Comparison of ENCODE assay signal across 8 cellular contexts in genomic region chr10:58299580-58299979, GRCh38. TPM values are rescaled to one million over a fixed set of nuclear protein-coding genes. Genes with fewer than 3 reads are reported as not detected.
DNase-seq lines count a peak whose midpoint lies in the region; ATAC-seq and TF ChIP-seq lines count a peak whose summit lies in the region.

No MANE protein-coding gene starts in this region.

- H3K27ac ChIP-seq in PC-3 (ENCODE audit: low read length) (no peak overlapping the region), uterus (no peak overlapping the region)

- H4K20me1 ChIP-seq in PC-3 (ENCODE audit: low read length), result no peaks in the 10 kb centered on the region

- TF ChIP-seq CTCF in PC-3 (conservative IDR thresholded peaks at IDR 0.05; ENCODE audit: low read depth, low read length) (peak; percentile 99), fibroblast of villous mesenchyme (IDR thresholded peaks at IDR 0.05; ENCODE audit: insufficient read depth, low read depth, low read length) (peak; percentile 92), omental fat pad (IDR thresholded peaks at IDR 0.05) (peak in 1 of 3 donors; percentile 11), uterus (IDR thresholded peaks at IDR 0.05) (peak; percentile 44 to 64 (median 60))

- H3K4me1 ChIP-seq in PC-3 (ENCODE audit: insufficient read depth, low read length) (no peaks in the 10 kb centered on the region), uterus (no peaks in the 10 kb centered on the region)

- H3K4me2 ChIP-seq in PC-3 (ENCODE audit: low read length), result no peak overlapping the region

- H3F3A ChIP-seq in PC-3 (ENCODE audit: low read length, unreplicated experiment), result no peaks in the 10 kb centered on the region

- CTCF ChIA-PET in PC-3 (lab: Charles Lee), result interaction anchor here (0.6 to 1.6 kb wide), 6 partner anchors 19 to 115 kb away, joined by 3 to 11 read pairs (median 5); partner anchors contain the start of gene TFAM

- DNase-seq in COR-L47 (lab: John Stamatoyannopoulos, UW) (peak; percentile 39), PC-3 (peak; percentile 88), fibroblast of villous mesenchyme (ENCODE audit: low read depth) (peak; percentile 67), omental fat pad (ENCODE audit: low spot score) (peak; percentile 51), uterus (peak; percentile 17 to 33)
- DNase-seq in activated T-cell treated with anti-CD3 and anti-CD28 coated beads, Interleukin-2, amount 50 U/mL, for 48 hours, result peak; percentile 61 to 63

- no peak overlapping the region for H3K9ac ChIP-seq in PC-3 (ENCODE audit: low read length)

- H3K4me3 ChIP-seq in PC-3 (ENCODE audit: low read length) (no peak overlapping the region), fibroblast of villous mesenchyme (ENCODE audit: low read depth, low read length) (no peak overlapping the region), uterus (no peak overlapping the region)

- no peak for TF ChIP-seq POLR2A in uterus (IDR thresholded peaks at IDR 0.05)

- H3K36me3 ChIP-seq in PC-3 (ENCODE audit: low read depth, low read length) (no peaks in the 10 kb centered on the region), uterus (no peaks in the 10 kb centered on the region)

- POLR2A ChIA-PET in PC-3 (lab: Charles Lee; ENCODE audit: unreplicated experiment), result interaction anchor here (0.7 kb wide), 1 partner anchor 66 kb away, joined by 3 read pairs; no protein-coding TSS in a partner anchor

- no peaks in the 10 kb centered on the region for H3K79me2 ChIP-seq in PC-3 (ENCODE audit: low read length)

- no peak overlapping the region for H2AFZ ChIP-seq in PC-3 (ENCODE audit: low read length)

- no peaks in the 10 kb centered on the region for H3K9me2 ChIP-seq in PC-3 (replicated peaks; ENCODE audit: low read length)

- ATAC-seq in GM19324 (IDR thresholded peaks at IDR 0.05; ENCODE audit: low FRiP score, unreplicated experiment) (peak; percentile 82), HG03432 (IDR thresholded peaks at IDR 0.05; ENCODE audit: unreplicated experiment) (peak; percentile 97), PC-3 (peak; percentile 93), omental fat pad (ENCODE audit: low FRiP score) (no peak)

- intact Hi-C loops in PC-3 (cut with micrococcal nuclease) (loop anchor here (1.0 to 10.0 kb wide), 6 partner anchors 35 to 802 kb away; partner anchors contain the start of genes BICC1, TFAM and UBE2D1), uterus (cut with DNase I; ENCODE audit: low total_unique reads) (no loop called here)

- H3K27me3 ChIP-seq in PC-3 (ENCODE audit: low read length) (no peaks in the 10 kb centered on the region), uterus (no peaks in the 10 kb centered on the region)

- no peaks in the 10 kb centered on the region for H3K9me3 ChIP-seq in PC-3 (ENCODE audit: low read length)
- H3K9me3 ChIP-seq in uterus, result no peaks in the 10 kb centered on the region

- no TSS peak for BruUV-seq in PC-3 (replicated peaks; lab: Mats Ljungman, UMichigan)

RNA-seq across cellular contexts. Expression of gene CISD1, which starts 30.6 kb away (rescaled TPM):
- total RNA-seq in PC-3 (2014; rRNA removed) (57.1 and 68.8 TPM in 2 replicates), fibroblast of villous mesenchyme (28.3 and 38.0 TPM in 2 replicates), omental fat pad (10 to 100 TPM; 14.6 to 21.8 (median 18.1) TPM), uterus (10 to 100 TPM in 3 of 4 donors, 1 to 10 TPM in 1; 9.7 to 17.4 (median 11.3) TPM)

RNA-seq across cellular contexts. Expression of gene IPMK, which starts 31.9 kb away (rescaled TPM):
- total RNA-seq in PC-3 (2014; rRNA removed), result 7.1 and 8.4 TPM in 2 replicates
- total RNA-seq in fibroblast of villous mesenchyme, result 4.5 and 7.8 TPM in 2 replicates
- total RNA-seq in omental fat pad, result 1 to 10 TPM; 6.3 to 9.5 (median 7.7) TPM
- 10 to 100 TPM in 1 of 4 donors, 1 to 10 TPM in 2, under 1 TPM in 1; 0.26 to 10.8 (median 3.8) TPM for total RNA-seq in uterus

RNA-seq across cellular contexts. Expression of gene UBE2D1, which starts 35.2 kb away (rescaled TPM):
- total RNA-seq in PC-3 (2014; rRNA removed), result 13.6 and 13.8 TPM in 2 replicates
- 12.9 and 27.6 TPM in 2 replicates for total RNA-seq in fibroblast of villous mesenchyme
- total RNA-seq in omental fat pad, result 10 to 100 TPM; 15.6 to 23.8 (median 16.1) TPM
- 10 to 100 TPM in 3 of 4 donors, 1 to 10 TPM in 1; 9.4 to 67.6 (median 20.6) TPM for total RNA-seq in uterus

Comparison
In these comparisons a context has a peak if more than half of its experiments do, and no peak if none do; other contexts are left out.
1. DNase-seq: peak in every context shown above with its lines; median percentile 88 in PC-3; 67 in fibroblast of villous mesenchyme; 62 in activated T-cell treated with anti-CD3 and anti-CD28 coated beads, Interleukin-2, amount 50 U/mL, for 48 hours; 51 in omental fat pad; 39 in COR-L47; 25 in uterus.